Comparison of ENCODE assay signal across 8 cellular contexts in genomic region chr5:32232441-32233219, GRCh38. TPM values are rescaled to one million over a fixed set of nuclear protein-coding genes. Genes with fewer than 3 reads are reported as not detected.
DNase-seq lines count a peak whose midpoint lies in the region; ATAC-seq, FAIRE-seq and TF ChIP-seq lines count a peak whose summit lies in the region.

No MANE protein-coding gene starts in this region.

- TF ChIP-seq CTCF in activated B cell treated with CpG ODN at 0.5 μM for 24 hours (IDR thresholded peaks at IDR 0.05) (no peak), bronchial epithelial cell (IDR thresholded peaks at IDR 0.05; ENCODE audit: insufficient read depth, low read length, severe bottlenecking) (peak; percentile 81), keratinocyte (optimal IDR thresholded peaks at IDR 0.05 in 1 of 3, IDR thresholded peaks at IDR 0.05 in 1 of 3, conservative IDR thresholded peaks at IDR 0.05 in 1 of 3; ENCODE audit: extremely low read depth in 1 of 3, insufficient read depth in 2 of 3, low read length in 3 of 3) (peak; percentile 67 to 86 (median 85))

- in situ Hi-C loops in ACHN (cut with HindIII; ENCODE audit: low pct_ligation_motif_present, low pct_unique_long_range_greater_than_20kb, low sequenced_read_pairs): no loop called here

- DNase-seq in ACHN: peak; percentile 54
- DNase-seq in NCI-H2171 treated with DMSO at 0.1 percent for 48 hours (lab: John Stamatoyannopoulos, UW): peak; percentile 61
- DNase-seq in activated B cell treated with CpG ODN at 0.5 μM for 24 hours: peak; percentile 62
- DNase-seq in bronchial epithelial cell (ENCODE audit: low read depth): peak; percentile 47
- DNase-seq in keratinocyte (ENCODE audit: low read depth, low spot score): no peak
- peak; percentile 82 for DNase-seq in stimulated activated CD4-positive, alpha-beta T cell treated with anti-CD3 and anti-CD28 coated beads, Interleukin-15, amount 100 ng/mL, for 24 hours

- POLR2A ChIA-PET in activated B cell treated with CpG ODN at 0.5 μM for 24 hours (lab: Charles Lee): interaction anchor here (0.6 to 1.1 kb wide), 5 partner anchors 26 to 358 kb away, joined by 3 to 4 read pairs (median 3); partner anchors contain the start of gene GOLPH3

- peaks cover 73% of the 10 kb centered on the region for H3K36me3 Mint-ChIP-seq in activated B cell treated with CpG ODN at 0.5 μM for 24 hours (ENCODE audit: low read depth)

- no peak overlapping the region for H3K9ac ChIP-seq in keratinocyte (ENCODE audit: control insufficient read depth, extremely low read depth, insufficient read depth, low read length)

- no peaks in the 10 kb centered on the region for H3K27me3 ChIP-seq in bronchial epithelial cell (ENCODE audit: control insufficient read depth, insufficient read depth, low read length)
- no peaks in the 10 kb centered on the region for H3K27me3 ChIP-seq in keratinocyte (ENCODE audit: control insufficient read depth, extremely low read depth, insufficient read depth, low read length)

- no peaks in the 10 kb centered on the region for H3K9me3 Mint-ChIP-seq in activated B cell treated with CpG ODN at 0.5 μM for 24 hours

- H3K27me3 Mint-ChIP-seq in activated B cell treated with CpG ODN at 0.5 μM for 24 hours: no peaks in the 10 kb centered on the region

- dilution Hi-C loops in keratinocyte (cut with MboI; ENCODE audit: extremely low pct_ligation_motif_present, low sequenced_read_pairs): no loop called here

- H3K4me3 ChIP-seq in bronchial epithelial cell (ENCODE audit: low read depth, low read length) (no peak overlapping the region), keratinocyte (ENCODE audit: control insufficient read depth in 2 of 3, extremely low read depth in 1 of 3, insufficient read depth in 2 of 3, low read depth in 1 of 3, low read length in 3 of 3) (no peak overlapping the region)

- H3K4me2 ChIP-seq in keratinocyte (ENCODE audit: control insufficient read depth, extremely low read depth, insufficient read depth, low read depth, low read length): no peak overlapping the region

- intact Hi-C loops in activated B cell treated with CpG ODN at 0.5 μM for 24 hours (cut with micrococcal nuclease): loop anchor here (1.0 to 5.0 kb wide), 7 partner anchors 45 to 381 kb away; partner anchors contain the start of genes GOLPH3 and MTMR12

- peaks cover 3% of the 10 kb centered on the region for H3K9me1 ChIP-seq in keratinocyte (ENCODE audit: control insufficient read depth, extremely low read depth, insufficient read depth, low read length)

- H3K4me1 Mint-ChIP-seq in activated B cell treated with CpG ODN at 0.5 μM for 24 hours: peaks cover 21% of the 10 kb centered on the region

- ATAC-seq in GM18520 (IDR thresholded peaks at IDR 0.05; ENCODE audit: unreplicated experiment) (peak; percentile 60), HG03060 (IDR thresholded peaks at IDR 0.05; ENCODE audit: low read depth, unreplicated experiment) (peak; percentile 65), activated B cell treated with CpG ODN at 0.5 μM for 24 hours (ENCODE audit: low read depth) (peak; percentile 87)

- H3K4me1 ChIP-seq in keratinocyte (ENCODE audit: control insufficient read depth, extremely low read depth, insufficient read depth, low read length): no peaks in the 10 kb centered on the region

- H3K27ac ChIP-seq in keratinocyte (ENCODE audit: control insufficient read depth, insufficient read depth, low read length): no peak overlapping the region

- FAIRE-seq in bronchial epithelial cell (lab: Jason Lieb, UNC) (no peak), keratinocyte (lab: Jason Lieb, UNC) (no peak)

- no peaks in the 10 kb centered on the region for H3K9me3 ChIP-seq in keratinocyte (ENCODE audit: control insufficient read depth, low read depth, low read length)

- no peak overlapping the region for H3K4me3 Mint-ChIP-seq in activated B cell treated with CpG ODN at 0.5 μM for 24 hours

- peak overlapping the region; percentile 10 for H3K27ac Mint-ChIP-seq in activated B cell treated with CpG ODN at 0.5 μM for 24 hours

- H3K79me2 ChIP-seq in keratinocyte (ENCODE audit: control insufficient read depth, insufficient read depth, low read length): no peaks in the 10 kb centered on the region

- no peak overlapping the region for H2AFZ ChIP-seq in keratinocyte (ENCODE audit: control insufficient read depth, low read length)

- peaks cover 7% of the 10 kb centered on the region for H3K36me3 ChIP-seq in bronchial epithelial cell (ENCODE audit: control insufficient read depth, insufficient read depth, low read length)
- H3K36me3 ChIP-seq in keratinocyte (ENCODE audit: control insufficient read depth in 2 of 2, extremely low read depth in 1 of 2, insufficient read depth in 2 of 2, low read length in 2 of 2): peaks cover 10 to 15% of the 10 kb centered on the region in 2 experiments

- CTCF ChIA-PET in activated B cell treated with CpG ODN at 0.5 μM for 24 hours (lab: Charles Lee): interaction anchor here (0.7 to 8.2 kb wide), 35 partner anchors 9 to 387 kb away, joined by 3 to 187 read pairs (median 4); partner anchors contain the start of gene GOLPH3

- no peaks in the 10 kb centered on the region for H4K20me1 ChIP-seq in keratinocyte (ENCODE audit: control insufficient read depth, extremely low read depth, insufficient read depth, low read length)

RNA-seq across cellular contexts. Expression of gene GOLPH3, which starts 58.5 kb away (rescaled TPM):
- 55.5 and 60.1 TPM in 2 replicates for total RNA-seq in activated B cell treated with CpG ODN at 0.5 μM for 24 hours
- total RNA-seq in bronchial epithelial cell: 68.4 and 83.7 TPM in 2 replicates
- 28.6 to 42.0 TPM (median 40.6 TPM) in 3 replicates for polyA plus RNA-seq in keratinocyte
- 27.5 TPM for polyA plus RNA-seq in keratinocyte (2011; ENCODE audit: low read depth)
- polyA plus RNA-seq in keratinocyte (2011; cell fraction: cytosol; rRNA removed): 30.6 and 54.5 TPM in 2 replicates
- polyA plus RNA-seq in keratinocyte (2011; cell fraction: nucleus; rRNA removed): 23.1 and 29.0 TPM in 2 replicates
- polyA plus RNA-seq in keratinocyte (2012; ENCODE audit: low replicate concordance): 35.3 and 42.6 TPM in 2 replicates
- 15.3 to 44.6 TPM (median 36.3 TPM) in 3 replicates for polyA minus RNA-seq in keratinocyte
- 83.5 TPM for polyA minus RNA-seq in keratinocyte (2011; cell fraction: cytosol; rRNA and poly(A)+ RNA removed)
- 16.8 and 24.2 TPM in 2 replicates for polyA minus RNA-seq in keratinocyte (2011; cell fraction: nucleus; rRNA and poly(A)+ RNA removed)
